8 cellular contexts compared by ENCODE assay signal in genomic region chr19:53431399-53432087, GRCh38. TPM values are rescaled to one million over a fixed set of nuclear protein-coding genes. Genes with fewer than 3 reads are reported as not detected.
DNase-seq lines count a peak whose midpoint lies in the region; ATAC-seq and TF ChIP-seq lines count a peak whose summit lies in the region.

TSS of gene ZNF761 (plus strand) at chr19:53431984. CDS start at chr19:53447269, 15,285 bp downstream.

- TF ChIP-seq RAD21 in IMR-90 (IDR thresholded peaks at IDR 0.05; ENCODE audit: low read length), result no peak; the same call in 1 of the 2 replicates

- H3K4ac ChIP-seq in IMR-90 (ENCODE audit: low read depth, low read length), result peak within 1 kb of the TSS; percentile 85

- H2AK5ac ChIP-seq in IMR-90 (ENCODE audit: low read depth, low read length), result peak within 1 kb of the TSS; percentile 36; the same call in 1 of the 2 replicates

- peak within 1 kb of the TSS; percentile 97 for H3K23ac ChIP-seq in IMR-90 (ENCODE audit: low read depth, low read length)

- H3K9ac ChIP-seq in IMR-90 (ENCODE audit: low read depth, low read length), result peak within 1 kb of the TSS; percentile 85
- H3K9ac ChIP-seq in muscle layer of colon (ENCODE audit: low read length), result peak within 1 kb of the TSS; percentile 53

- H3K56ac ChIP-seq in IMR-90 (ENCODE audit: extremely low read depth, insufficient read depth, low read length), result 0 out of 2 replicates have a peak within 1 kb of the TSS, but pooled peaks have one; percentile 53

- peak within 1 kb of the TSS; percentile 57 for H3K27ac ChIP-seq in IMR-90 (ENCODE audit: insufficient read depth, low read length)
- peak within 1 kb of the TSS; percentile 14 for H3K27ac ChIP-seq in OCI-LY7 (ENCODE audit: low read depth, low read length, poor library complexity, severe bottlenecking)
- peak within 1 kb of the TSS; percentile 94 to 97 for H3K27ac ChIP-seq in esophagus (ENCODE audit: low read depth in 2 of 2, low read length in 1 of 2)
- peak within 1 kb of the TSS; percentile 66 for H3K27ac ChIP-seq in muscle layer of colon (ENCODE audit: low read depth, low read length)

- no peak within 1 kb of the TSS for H3K18ac ChIP-seq in IMR-90 (ENCODE audit: low read depth, low read length)

- CTCF ChIA-PET in IMR-90 (lab: Yijun Ruan, JAX) (no interaction called here), OCI-LY7 (lab: Charles Lee; ENCODE audit: unreplicated experiment) (no interaction called here)

- peak within 1 kb of the TSS; percentile 25 for H2BK5ac ChIP-seq in IMR-90 (ENCODE audit: low read depth, low read length, poor library complexity, severe bottlenecking)

- ATAC-seq in GM21528 (IDR thresholded peaks at IDR 0.05; ENCODE audit: low FRiP score, unreplicated experiment) (peak; percentile 93), IMR-90 (ENCODE audit: low read depth) (peak; percentile 100)

- H2BK20ac ChIP-seq in IMR-90 (ENCODE audit: low read depth, low read length), result no peak within 1 kb of the TSS

- H3K36me3 ChIP-seq in IMR-90 (ENCODE audit: control insufficient read depth, insufficient read depth, low read length), result peaks cover 9% of the 10 kb centered on the region
- H3K36me3 ChIP-seq in OCI-LY7 (ENCODE audit: insufficient read depth, low read length), result peaks cover 34% of the 10 kb centered on the region
- peaks cover 2 to 5% of the 10 kb centered on the region in 2 donors for H3K36me3 ChIP-seq in esophagus (ENCODE audit: control insufficient read depth in 2 of 2, insufficient read depth in 2 of 2, low read length in 1 of 2)
- no peaks in the 10 kb centered on the region for H3K36me3 ChIP-seq in muscle layer of colon (ENCODE audit: insufficient read depth, low read length)

- 0 out of 2 replicates have a peak within 1 kb of the TSS, but pooled peaks have one; percentile 27 for H4K5ac ChIP-seq in IMR-90 (ENCODE audit: low read depth, low read length)

- DNase-seq in DMS53 (lab: John Stamatoyannopoulos, UW) (peak; percentile 98), IMR-90 (peak; percentile 86), OCI-LY7 (ENCODE audit: low spot score) (peak; percentile 92)
- peak; percentile 100 for DNase-seq in activated T-cell treated with anti-CD3 and anti-CD28 coated beads, Interleukin-2, amount 50 U/mL, for 1 hour
- DNase-seq in stimulated activated CD8-positive, alpha-beta memory T cell treated with anti-CD3 and anti-CD28 coated beads, Interleukin-7, amount 100 ng/mL, for 1 hour (ENCODE audit: low read depth in 2 of 2), result peak; percentile 97 to 99

- peak within 1 kb of the TSS; percentile 89 for H3K14ac ChIP-seq in IMR-90 (replicated peaks; ENCODE audit: low read depth, low read length)

- in situ Hi-C loops in IMR-90 (cut with MboI; ENCODE audit: low sequenced_read_pairs), result no loop called here

- TF ChIP-seq POLR2A in IMR-90 (IDR thresholded peaks at IDR 0.05; ENCODE audit: low read depth, low read length), result peak; percentile 76; the same call in 1 of the 2 replicates

- no peaks in the 10 kb centered on the region for H3K4me1 ChIP-seq in IMR-90 (ENCODE audit: control insufficient read depth, insufficient read depth, low read length)
- peaks cover 10% of the 10 kb centered on the region for H3K4me1 ChIP-seq in OCI-LY7 (ENCODE audit: insufficient read depth, low read length, poor library complexity, severe bottlenecking)
- peaks cover 0 to 6% of the 10 kb centered on the region in 2 donors for H3K4me1 ChIP-seq in esophagus (ENCODE audit: control insufficient read depth in 2 of 2, insufficient read depth in 2 of 2, low read length in 1 of 2)
- peaks cover 15% of the 10 kb centered on the region for H3K4me1 ChIP-seq in muscle layer of colon (ENCODE audit: insufficient read depth, low read length)

- dilution Hi-C loops in IMR-90 (cut with HindIII; ENCODE audit: low sequenced_read_pairs, unreplicated experiment), result no loop called here

- no peak within 1 kb of the TSS for H2BK15ac ChIP-seq in IMR-90 (ENCODE audit: low read depth, low read length)

- peaks cover 15% of the 10 kb centered on the region for H3K79me2 ChIP-seq in OCI-LY7 (ENCODE audit: insufficient read depth, low read depth, low read length)

- H3K9me3 ChIP-seq in IMR-90 (ENCODE audit: control insufficient read depth, insufficient read depth, low read length), result no peaks in the 10 kb centered on the region
- H3K9me3 ChIP-seq in OCI-LY7 (ENCODE audit: low read length), result no peaks in the 10 kb centered on the region
- no peaks in the 10 kb centered on the region for H3K9me3 ChIP-seq in esophagus (ENCODE audit: control insufficient read depth in 2 of 2, insufficient read depth in 1 of 2, low read depth in 1 of 2, low read length in 1 of 2)
- H3K9me3 ChIP-seq in muscle layer of colon (ENCODE audit: low read length), result no peaks in the 10 kb centered on the region

- H4K8ac ChIP-seq in IMR-90 (ENCODE audit: low read depth in 2 of 2, low read length in 2 of 2), result peak within 1 kb of the TSS; percentile 67 to 79; a peak in 2 of 4 replicates

- no peaks in the 10 kb centered on the region for H3K9me2 ChIP-seq in OCI-LY7 (ENCODE audit: insufficient read depth, low read length)

- H3K79me1 ChIP-seq in IMR-90 (ENCODE audit: low read depth in 1 of 2, low read length in 2 of 2), result peaks cover 0 to 20% of the 10 kb centered on the region in 2 experiments

- H2AFZ ChIP-seq in IMR-90 (replicated peaks; ENCODE audit: low read length, poor library complexity), result peak within 1 kb of the TSS; percentile 93
- peak within 1 kb of the TSS; percentile 66; the same call in 1 of the 2 replicates for H2AFZ ChIP-seq in OCI-LY7 (ENCODE audit: low read length)

- H4K20me1 ChIP-seq in IMR-90 (ENCODE audit: insufficient read depth, low read length) (no peaks in the 10 kb centered on the region), OCI-LY7 (ENCODE audit: insufficient read depth, low read length) (no peaks in the 10 kb centered on the region)

- peak within 1 kb of the TSS; percentile 39; the same call in 1 of the 2 replicates for H4K91ac ChIP-seq in IMR-90 (ENCODE audit: insufficient read depth, low read depth, low read length)

- H2BK120ac ChIP-seq in IMR-90 (ENCODE audit: low read depth, low read length), result no peak within 1 kb of the TSS

- no CpG with 5 or more reads among the region's 46 CpGs for WGBS in IMR-90 (ENCODE audit: extremely low coverage in 2 of 2, insufficient read length in 1 of 2), 2 experiments
- 1 to 4% methylated on average over 45 to 46 of the region's 46 CpGs for WGBS in esophagus, 2 donors

- TF ChIP-seq CTCF in IMR-90 (conservative IDR thresholded peaks at IDR 0.05; ENCODE audit: low read depth, low read length) (peak; percentile 32), OCI-LY7 (conservative IDR thresholded peaks at IDR 0.05; ENCODE audit: low read length) (0 out of 2 replicates have a peak, but pooled peaks have one; percentile 18)

- peak within 1 kb of the TSS; percentile 88 for H2AK9ac ChIP-seq in IMR-90 (replicated peaks; ENCODE audit: low read depth, low read length, poor library complexity)

- intact Hi-C loops in IMR-90 (cut with micrococcal nuclease), result no loop called here
- intact Hi-C loops in OCI-LY7 (cut with micrococcal nuclease; ENCODE audit: unreplicated experiment), result loop anchor here (5.0 kb wide), 1 partner anchor 234 kb away; no protein-coding TSS in a partner anchor

- H3K9me1 ChIP-seq in IMR-90 (ENCODE audit: insufficient read depth, low read length), result no peaks in the 10 kb centered on the region

- H3K4me2 ChIP-seq in IMR-90 (ENCODE audit: low read depth, low read length), result peak within 1 kb of the TSS; percentile 93
- H3K4me2 ChIP-seq in OCI-LY7 (ENCODE audit: low read length), result peak within 1 kb of the TSS; percentile 98

- POLR2A ChIA-PET in IMR-90 (lab: Charles Lee; ENCODE audit: unreplicated experiment) (no interaction called here), OCI-LY7 (lab: Charles Lee) (no interaction called here)

- BruUV-seq in IMR-90 (replicated peaks; lab: Mats Ljungman, UMichigan), result no TSS peak
- BruUV-seq in OCI-LY7 (replicated peaks; lab: Mats Ljungman, UMichigan), result no TSS peak

- no peaks in the 10 kb centered on the region for H3K27me3 ChIP-seq in IMR-90 (ENCODE audit: control insufficient read depth, insufficient read depth, low read length)
- H3K27me3 ChIP-seq in esophagus (ENCODE audit: control insufficient read depth in 1 of 2, insufficient read depth in 2 of 2, low read length in 2 of 2), result no peaks in the 10 kb centered on the region
- H3K27me3 ChIP-seq in muscle layer of colon (ENCODE audit: control insufficient read depth in 1 of 2, insufficient read depth in 2 of 2, low read length in 2 of 2), result no peaks in the 10 kb centered on the region

- peak within 1 kb of the TSS; percentile 87 for H3K4me3 ChIP-seq in IMR-90 (ENCODE audit: insufficient read depth, low read depth, low read length)
- peak within 1 kb of the TSS; percentile 84 for H3K4me3 ChIP-seq in OCI-LY7 (ENCODE audit: low read depth, low read length, poor library complexity, severe bottlenecking)
- peak within 1 kb of the TSS; percentile 79 to 87 for H3K4me3 ChIP-seq in esophagus (ENCODE audit: low read depth in 1 of 2, low read length in 2 of 2)
- H3K4me3 ChIP-seq in muscle layer of colon (ENCODE audit: low read depth in 1 of 2, low read length in 2 of 2), result peak within 1 kb of the TSS; percentile 79 to 83

TF ChIP-seq in IMR-90, 13 proteins besides CTCF, POLR2A, EP300 and RAD21 (continues in another document):
- TF ChIP-seq NFE2L2 (IDR thresholded peaks at IDR 0.05; ENCODE audit: low read depth, low read length), result no peak
- no peak for TF ChIP-seq CEBPB (IDR thresholded peaks at IDR 0.05; ENCODE audit: low read depth, low read length)
- peak; percentile 91; the same call in 1 of the 2 replicates for TF ChIP-seq MXI1 (IDR thresholded peaks at IDR 0.05; ENCODE audit: borderline replicate concordance, low read depth, low read length)
- TF ChIP-seq CHD1 (IDR thresholded peaks at IDR 0.05; ENCODE audit: low read depth, low read length), result no peak
- TF ChIP-seq RFX5 (IDR thresholded peaks at IDR 0.05; ENCODE audit: low read depth, low read length), result no peak
- TF ChIP-seq ELK1 (IDR thresholded peaks at IDR 0.05; ENCODE audit: borderline replicate concordance, low read depth, low read length), result no peak
- TF ChIP-seq BHLHE40 (IDR thresholded peaks at IDR 0.05; ENCODE audit: low read depth, low read length), result peak; percentile 48; the same call in 1 of the 2 replicates

RNA-seq across cellular contexts. Expression of gene ZNF761, which starts in this region (rescaled TPM):
- total RNA-seq in IMR-90 (2012; rRNA removed) (21.9 and 26.1 TPM in 2 replicates), OCI-LY7 (2022) (16.0 and 17.5 TPM in 2 replicates)
- polyA plus RNA-seq in IMR-90 (2012; rRNA removed) (6.1 and 7.9 TPM in 2 replicates), esophagus (1 to 10 TPM; 3.8 to 5.8 TPM)
- polyA plus RNA-seq in IMR-90 (2012; cell fraction: cytosol; rRNA removed), result 2.6 and 3.3 TPM in 2 replicates
- polyA plus RNA-seq in IMR-90 (2012; cell fraction: nucleus; rRNA removed; ENCODE audit: low replicate concordance), result 3.1 and 14.1 TPM in 2 replicates
- total RNA-seq in OCI-LY7 (2014; rRNA removed; shearing (Covaris generic)), result 11.0 and 14.0 TPM in 2 replicates

Comparison
In these comparisons a context has a peak if more than half of its experiments do, and no peak if none do; other contexts are left out.
1. Peak in every context shown above with its lines: DNase-seq, ATAC-seq, H3K4me3 ChIP-seq and H3K27ac ChIP-seq.
2. H3K27ac ChIP-seq: peak in every context shown above with its lines; median percentile 96 in esophagus; 66 in muscle layer of colon; 57 in IMR-90; 14 in OCI-LY7.